8 cellular contexts compared by ENCODE assay signal in the genomic region with DNA sequence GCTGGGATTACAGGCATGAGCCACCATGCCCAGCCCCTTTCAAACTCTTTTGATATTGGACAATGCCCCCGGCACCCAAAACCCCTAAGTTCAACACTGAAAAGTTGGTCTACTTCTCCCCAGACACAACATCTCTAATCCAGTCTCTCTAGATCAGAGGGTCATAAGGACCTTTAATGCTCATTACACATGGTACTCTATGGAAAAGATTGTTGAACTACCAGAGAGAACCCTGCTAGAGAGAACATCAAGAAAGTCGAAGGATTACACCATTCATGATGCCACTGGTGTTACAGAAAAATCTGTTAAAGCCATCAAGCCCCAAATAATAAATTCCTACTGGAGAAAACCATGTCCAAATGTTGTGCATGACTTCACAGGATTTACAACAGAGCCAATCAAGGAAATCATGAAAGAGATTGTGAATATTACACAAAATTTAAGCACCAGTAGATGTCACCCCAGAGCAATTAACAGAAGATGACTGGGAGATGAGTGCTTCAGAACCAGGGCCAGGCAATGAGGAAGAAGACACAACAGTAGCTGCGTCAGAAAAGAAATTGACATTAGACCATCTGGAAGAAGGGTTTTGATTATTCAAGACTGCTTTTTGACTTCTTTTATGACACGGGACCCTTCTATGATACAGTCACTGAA. TPM values are rescaled to one million over a fixed set of nuclear protein-coding genes. Genes with fewer than 3 reads are reported as not detected.
DNase-seq lines count a peak whose midpoint lies in the region; ATAC-seq and TF ChIP-seq lines count a peak whose summit lies in the region.

No MANE protein-coding gene starts in this region.

- peak; percentile 16 for DNase-seq in COR-L47 (lab: John Stamatoyannopoulos, UW)
- no peak for DNase-seq in PC-9
- DNase-seq in central memory CD8-positive, alpha-beta T cell (ENCODE audit: low spot score in 2 of 2), result no peak
- no peak for DNase-seq in left lobe of liver (ENCODE audit: low spot score)
- DNase-seq in tibial nerve (ENCODE audit: low spot score in 2 of 2), result peak in 1 of 2 donors; percentile 72

- peaks cover 3% of the 10 kb centered on the region for H3K36me3 Mint-ChIP-seq in central memory CD8-positive, alpha-beta T cell (ENCODE audit: insufficient read depth)

- intact Hi-C loops in PC-9 (cut with micrococcal nuclease; ENCODE audit: unreplicated experiment), result loop anchor here (1.0 to 5.0 kb wide), 5 partner anchors 39 to 311 kb away; partner anchors contain the start of gene LSM11

- no peak for TF ChIP-seq POLR2A in tibial nerve (IDR thresholded peaks at IDR 0.05)

- H3K79me2 ChIP-seq in PC-9 (ENCODE audit: low read depth), result no peaks in the 10 kb centered on the region

- H3K4me1 ChIP-seq in PC-9 (replicated peaks; ENCODE audit: insufficient read depth) (no peaks in the 10 kb centered on the region), tibial nerve (peaks cover 0 to 7% (median 0%) of the 10 kb centered on the region in 4 donors)

- no peaks in the 10 kb centered on the region for H3F3A ChIP-seq in PC-9 (ENCODE audit: insufficient read depth, low read depth)

- no peak for TF ChIP-seq EP300 in tibial nerve (IDR thresholded peaks at IDR 0.05)

- H3K36me3 ChIP-seq in PC-9 (ENCODE audit: low read depth) (no peaks in the 10 kb centered on the region), tibial nerve (no peaks in the 10 kb centered on the region)

- H3K9me3 ChIP-seq in PC-9 (ENCODE audit: insufficient read depth, low read depth) (no peaks in the 10 kb centered on the region), tibial nerve (no peaks in the 10 kb centered on the region)

- H3K27ac ChIP-seq in PC-9, result no peak overlapping the region
- H3K27ac ChIP-seq in tibial nerve, result no peak overlapping the region

- H3K4me1 Mint-ChIP-seq in central memory CD8-positive, alpha-beta T cell, result peaks cover 6% of the 10 kb centered on the region

- BruUV-seq in PC-9 (replicated peaks; lab: Mats Ljungman, UMichigan), result no TSS peak

- no peak overlapping the region for H3K27ac Mint-ChIP-seq in central memory CD8-positive, alpha-beta T cell (ENCODE audit: low read depth)

- WGBS in tibial nerve, 2 donors, result 28 to 31% methylated on average over 4 of the region's 4 CpGs

- POLR2A ChIA-PET in PC-9 (lab: Charles Lee; ENCODE audit: unreplicated experiment), result interaction anchor here (0.6 to 0.7 kb wide), 2 partner anchors 301 to 498 kb away, joined by 3 read pairs; no protein-coding TSS in a partner anchor

- TF ChIP-seq CTCF in PC-9 (conservative IDR thresholded peaks at IDR 0.05) (peak; percentile 63), tibial nerve (IDR thresholded peaks at IDR 0.05) (peak; percentile 45 to 73 (median 47))

- no peak overlapping the region for H3K4me2 ChIP-seq in PC-9

- ATAC-seq in GM18867 (IDR thresholded peaks at IDR 0.05; ENCODE audit: unreplicated experiment) (peak; percentile 84), HG03521 (IDR thresholded peaks at IDR 0.05; ENCODE audit: unreplicated experiment) (peak; percentile 56), left lobe of liver (peak; percentile 96), GM18519 (IDR thresholded peaks at IDR 0.05; ENCODE audit: low FRiP score, unreplicated experiment) (no peak)
- ATAC-seq in central memory CD8-positive, alpha-beta T cell (replicated peaks; ENCODE audit: extremely low read depth, poor library complexity, severe bottlenecking), result peak; percentile 76

- H3K4me3 ChIP-seq in PC-9 (no peak overlapping the region), tibial nerve (no peak overlapping the region)

- H3K4me3 Mint-ChIP-seq in central memory CD8-positive, alpha-beta T cell, result no peak overlapping the region

- no peaks in the 10 kb centered on the region for H4K20me1 ChIP-seq in PC-9 (ENCODE audit: insufficient read depth)

- H3K9me3 Mint-ChIP-seq in central memory CD8-positive, alpha-beta T cell, result no peaks in the 10 kb centered on the region

- peaks cover 24% of the 10 kb centered on the region for H3K27me3 Mint-ChIP-seq in central memory CD8-positive, alpha-beta T cell

- no peak overlapping the region for H2AFZ ChIP-seq in PC-9

- CTCF ChIA-PET in PC-9 (lab: Charles Lee), result interaction anchor here (0.6 to 1.5 kb wide), 6 partner anchors 40 to 392 kb away, joined by 3 to 6 read pairs (median 4); no protein-coding TSS in a partner anchor

- no peaks in the 10 kb centered on the region for H3K9me2 ChIP-seq in PC-9 (ENCODE audit: insufficient read depth)

- H3K27me3 ChIP-seq in PC-9 (ENCODE audit: insufficient read depth, low read depth), result no peaks in the 10 kb centered on the region
- H3K27me3 ChIP-seq in tibial nerve, result no peaks in the 10 kb centered on the region

RNA-seq across cellular contexts. Expression of gene NIPAL4, which starts 28.3 kb away (rescaled TPM):
- total RNA-seq in PC-9 (2021) (0.24 TPM in 1 of 2 replicates, not detected in the other), left lobe of liver (not detected), tibial nerve (1 to 10 TPM in 2 of 4 donors, under 1 TPM in 1, not detected in 1; 0.84 to 5.7 (median 2.4) TPM)
